8 cellular contexts compared by ENCODE assay signal in genomic region chrX:149830192-149830873, GRCh38. TPM values are rescaled to one million over a fixed set of nuclear protein-coding genes. Genes with fewer than 3 reads are reported as not detected.
DNase-seq lines count a peak whose midpoint lies in the region; ATAC-seq lines count a peak whose summit lies in the region.

No MANE protein-coding gene starts in this region.

- peaks cover 5 to 7% of the 10 kb centered on the region in 2 donors for H3K4me1 ChIP-seq in naive thymus-derived CD4-positive, alpha-beta T cell (ENCODE audit: control insufficient read depth in 2 of 2, insufficient read depth in 2 of 2, low read length in 2 of 2)

- POLR2A ChIA-PET in naive thymus-derived CD4-positive, alpha-beta T cell (lab: Charles Lee), result no interaction called here

- H3K4me3 Mint-ChIP-seq in central memory CD8-positive, alpha-beta T cell, result peak overlapping the region; percentile 65
- H3K4me3 Mint-ChIP-seq in naive thymus-derived CD4-positive, alpha-beta T cell, result peak overlapping the region; percentile 64 to 89 (median 84)

- no peaks in the 10 kb centered on the region for H3K27me3 ChIP-seq in naive thymus-derived CD4-positive, alpha-beta T cell (ENCODE audit: control insufficient read depth in 2 of 2, insufficient read depth in 2 of 2, low read length in 2 of 2)

- H3K27me3 Mint-ChIP-seq in central memory CD8-positive, alpha-beta T cell, result no peaks in the 10 kb centered on the region
- peaks cover 0 to 4% (median 0%) of the 10 kb centered on the region in 5 donors for H3K27me3 Mint-ChIP-seq in naive thymus-derived CD4-positive, alpha-beta T cell

- H3K27ac ChIP-seq in naive thymus-derived CD4-positive, alpha-beta T cell (ENCODE audit: low read depth, low read length), result peak overlapping the region; percentile 67

- intact Hi-C loops in naive thymus-derived CD4-positive, alpha-beta T cell (cut with micrococcal nuclease), result loop anchor here in 1 of 2 donors (10.0 kb wide), 1 partner anchor 206 kb away; no protein-coding TSS in a partner anchor

- ATAC-seq in GM19438 (IDR thresholded peaks at IDR 0.05; ENCODE audit: low read depth, unreplicated experiment) (peak; percentile 62), GM21515 (IDR thresholded peaks at IDR 0.05; ENCODE audit: unreplicated experiment) (no peak)
- peak; percentile 86 for ATAC-seq in central memory CD8-positive, alpha-beta T cell (replicated peaks; ENCODE audit: extremely low read depth, poor library complexity, severe bottlenecking)
- ATAC-seq in naive thymus-derived CD4-positive, alpha-beta T cell, result peak; percentile 78

- no peaks in the 10 kb centered on the region for H3K36me3 ChIP-seq in naive thymus-derived CD4-positive, alpha-beta T cell (ENCODE audit: control insufficient read depth in 2 of 3, insufficient read depth in 3 of 3, low read length in 3 of 3)

- H3K36me3 Mint-ChIP-seq in central memory CD8-positive, alpha-beta T cell (ENCODE audit: insufficient read depth), result peaks cover 10% of the 10 kb centered on the region
- peaks cover 0 to 2% (median 0%) of the 10 kb centered on the region in 5 donors for H3K36me3 Mint-ChIP-seq in naive thymus-derived CD4-positive, alpha-beta T cell

- H3K4me1 Mint-ChIP-seq in central memory CD8-positive, alpha-beta T cell, result peaks cover 32% of the 10 kb centered on the region
- H3K4me1 Mint-ChIP-seq in naive thymus-derived CD4-positive, alpha-beta T cell, result peaks cover 14 to 42% (median 24%) of the 10 kb centered on the region in 7 donors

- H3K9me3 ChIP-seq in naive thymus-derived CD4-positive, alpha-beta T cell (ENCODE audit: control insufficient read depth in 2 of 3, low read length in 3 of 3), result no peaks in the 10 kb centered on the region

- CTCF ChIA-PET in naive thymus-derived CD4-positive, alpha-beta T cell (lab: Charles Lee), result no interaction called here

- H3K9me3 Mint-ChIP-seq in central memory CD8-positive, alpha-beta T cell, result no peaks in the 10 kb centered on the region
- H3K9me3 Mint-ChIP-seq in naive thymus-derived CD4-positive, alpha-beta T cell, result peaks cover 0 to 4% (median 0%) of the 10 kb centered on the region in 11 donors

- DNase-seq in AG08396 (ENCODE audit: low spot score) (peak; percentile 13), NCI-H2227 (lab: John Stamatoyannopoulos, UW; ENCODE audit: unreplicated experiment) (peak; percentile 64), putamen (ENCODE audit: low spot score) (no peak), epidermal melanocyte (ENCODE audit: insufficient read length, low spot score) (no peak)
- peak; percentile 13 to 35 for DNase-seq in central memory CD8-positive, alpha-beta T cell (ENCODE audit: low spot score in 2 of 2)
- peak in 6 of 9 donors; percentile 5 to 23 (median 12) for DNase-seq in naive thymus-derived CD4-positive, alpha-beta T cell

- H3K4me3 ChIP-seq in naive thymus-derived CD4-positive, alpha-beta T cell (ENCODE audit: low read length), result peak overlapping the region; percentile 32

- peak overlapping the region; percentile 97 for H3K27ac Mint-ChIP-seq in central memory CD8-positive, alpha-beta T cell (ENCODE audit: low read depth)
- H3K27ac Mint-ChIP-seq in naive thymus-derived CD4-positive, alpha-beta T cell, result peak overlapping the region; percentile 17 to 97 (median 86)

RNA-seq across cellular contexts. Expression of gene MAGEA9, which starts 48.6 kb away (rescaled TPM):
- not detected for total RNA-seq in naive thymus-derived CD4-positive, alpha-beta T cell
- not detected for polyA plus RNA-seq in naive thymus-derived CD4-positive, alpha-beta T cell

RNA-seq across cellular contexts. Expression of gene MAGEA8, which starts 50.6 kb away (rescaled TPM):
- total RNA-seq in naive thymus-derived CD4-positive, alpha-beta T cell, result not detected
- not detected for polyA plus RNA-seq in naive thymus-derived CD4-positive, alpha-beta T cell

RNA-seq across cellular contexts. Expression of gene HSFX1, which starts 56.5 kb away (rescaled TPM):
- 1 to 10 TPM in 3 of 5 experiments, under 1 TPM in 2; 0.47 to 2.8 (median 1.2) TPM for total RNA-seq in naive thymus-derived CD4-positive, alpha-beta T cell
- under 1 TPM in 1 of 2 donors, not detected in 1; 0.52 TPM for polyA plus RNA-seq in naive thymus-derived CD4-positive, alpha-beta T cell

Comparison
In these comparisons a context has a peak if more than half of its experiments do, and no peak if none do; other contexts are left out.
1. DNase-seq: peak in AG08396 (single experiment), NCI-H2227 (single experiment), central memory CD8-positive, alpha-beta T cell (2 of 2) and naive thymus-derived CD4-positive, alpha-beta T cell (6 of 9); none in putamen (single experiment) and epidermal melanocyte (single experiment).